ENCODE assay signal across 1 cellular context in the genomic region with DNA sequence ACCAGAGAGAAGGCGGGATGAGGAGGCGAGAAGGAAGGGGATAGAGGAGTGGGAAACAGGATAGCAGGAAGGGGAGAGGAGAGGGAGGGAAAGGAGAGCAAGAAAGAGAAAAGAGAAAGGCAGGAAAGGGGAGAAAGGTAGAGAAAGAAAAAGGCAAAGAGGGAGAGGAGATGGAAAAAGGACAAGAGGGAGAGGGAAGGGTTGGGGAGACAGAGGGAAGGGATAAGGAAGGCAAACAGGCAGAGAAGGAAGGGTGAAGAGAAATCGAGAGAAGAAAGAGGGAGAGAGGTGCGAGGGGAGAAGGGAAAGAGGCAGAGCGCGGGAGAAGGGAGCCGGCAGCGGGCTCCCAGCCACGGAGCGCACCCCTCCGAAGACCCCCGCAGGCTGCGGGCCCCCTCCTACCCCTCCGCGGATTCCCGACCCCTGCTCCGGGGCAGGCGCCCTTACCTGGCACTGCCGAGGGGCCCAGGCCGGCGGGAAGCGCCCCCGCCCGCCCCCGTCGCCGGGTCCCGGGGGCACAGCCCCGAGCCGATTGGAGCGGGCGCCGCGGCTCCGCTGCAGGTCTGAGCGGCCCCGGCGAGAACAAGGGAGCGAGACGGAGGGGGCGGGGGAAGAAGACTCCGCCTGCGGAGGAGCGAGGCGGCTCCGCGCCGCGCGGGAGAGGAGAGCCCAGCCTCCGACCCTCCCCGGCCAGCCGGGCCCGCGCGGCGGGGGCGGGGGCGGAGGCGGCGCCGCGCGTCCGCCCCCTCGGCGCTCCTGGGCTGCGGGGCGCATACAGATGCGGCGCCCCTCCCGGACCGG.
TF ChIP-seq lines count a peak whose summit lies in the region.

Gene CDH24, minus strand, starts transcription at position 565 of the 801 bp plus-strand sequence. CDS start 1,787 bp downstream, outside the sequence.

TF ChIP-seq in HepG2, 621 proteins besides CTCF, POLR2A, EP300 and RAD21 (continued from another document and continues in another):
- TF ChIP-seq, protein P1, sequence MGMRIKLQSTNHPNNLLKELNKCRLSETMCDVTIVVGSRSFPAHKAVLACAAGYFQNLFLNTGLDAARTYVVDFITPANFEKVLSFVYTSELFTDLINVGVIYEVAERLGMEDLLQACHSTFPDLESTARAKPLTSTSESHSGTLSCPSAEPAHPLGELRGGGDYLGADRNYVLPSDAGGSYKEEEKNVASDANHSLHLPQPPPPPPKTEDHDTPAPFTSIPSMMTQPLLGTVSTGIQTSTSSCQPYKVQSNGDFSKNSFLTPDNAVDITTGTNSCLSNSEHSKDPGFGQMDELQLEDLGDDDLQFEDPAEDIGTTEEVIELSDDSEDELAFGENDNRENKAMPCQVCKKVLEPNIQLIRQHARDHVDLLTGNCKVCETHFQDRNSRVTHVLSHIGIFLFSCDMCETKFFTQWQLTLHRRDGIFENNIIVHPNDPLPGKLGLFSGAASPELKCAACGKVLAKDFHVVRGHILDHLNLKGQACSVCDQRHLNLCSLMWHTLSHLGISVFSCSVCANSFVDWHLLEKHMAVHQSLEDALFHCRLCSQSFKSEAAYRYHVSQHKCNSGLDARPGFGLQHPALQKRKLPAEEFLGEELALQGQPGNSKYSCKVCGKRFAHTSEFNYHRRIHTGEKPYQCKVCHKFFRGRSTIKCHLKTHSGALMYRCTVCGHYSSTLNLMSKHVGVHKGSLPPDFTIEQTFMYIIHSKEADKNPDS (CRISPR knock-in tag; IDR thresholded peaks at IDR 0.05): no peak
- no peak for TF ChIP-seq NR2F2 (IDR thresholded peaks at IDR 0.05; ENCODE audit: borderline replicate concordance, low read depth)
- TF ChIP-seq WIZ (CRISPR knock-in tag; IDR thresholded peaks at IDR 0.05): no peak
- no peak for TF ChIP-seq ZNF256 (CRISPR knock-in tag; conservative IDR thresholded peaks at IDR 0.05)
- no peak for TF ChIP-seq XBP1 (CRISPR knock-in tag; IDR thresholded peaks at IDR 0.05)
- TF ChIP-seq ZNF816 (CRISPR knock-in tag; IDR thresholded peaks at IDR 0.05; ENCODE audit: borderline replicate concordance): no peak
- TF ChIP-seq SP2 (CRISPR knock-in tag; IDR thresholded peaks at IDR 0.05): no peak
- TF ChIP-seq KLF9 (CRISPR knock-in tag; IDR thresholded peaks at IDR 0.05; ENCODE audit: low read depth): no peak
- TF ChIP-seq, protein P2, sequence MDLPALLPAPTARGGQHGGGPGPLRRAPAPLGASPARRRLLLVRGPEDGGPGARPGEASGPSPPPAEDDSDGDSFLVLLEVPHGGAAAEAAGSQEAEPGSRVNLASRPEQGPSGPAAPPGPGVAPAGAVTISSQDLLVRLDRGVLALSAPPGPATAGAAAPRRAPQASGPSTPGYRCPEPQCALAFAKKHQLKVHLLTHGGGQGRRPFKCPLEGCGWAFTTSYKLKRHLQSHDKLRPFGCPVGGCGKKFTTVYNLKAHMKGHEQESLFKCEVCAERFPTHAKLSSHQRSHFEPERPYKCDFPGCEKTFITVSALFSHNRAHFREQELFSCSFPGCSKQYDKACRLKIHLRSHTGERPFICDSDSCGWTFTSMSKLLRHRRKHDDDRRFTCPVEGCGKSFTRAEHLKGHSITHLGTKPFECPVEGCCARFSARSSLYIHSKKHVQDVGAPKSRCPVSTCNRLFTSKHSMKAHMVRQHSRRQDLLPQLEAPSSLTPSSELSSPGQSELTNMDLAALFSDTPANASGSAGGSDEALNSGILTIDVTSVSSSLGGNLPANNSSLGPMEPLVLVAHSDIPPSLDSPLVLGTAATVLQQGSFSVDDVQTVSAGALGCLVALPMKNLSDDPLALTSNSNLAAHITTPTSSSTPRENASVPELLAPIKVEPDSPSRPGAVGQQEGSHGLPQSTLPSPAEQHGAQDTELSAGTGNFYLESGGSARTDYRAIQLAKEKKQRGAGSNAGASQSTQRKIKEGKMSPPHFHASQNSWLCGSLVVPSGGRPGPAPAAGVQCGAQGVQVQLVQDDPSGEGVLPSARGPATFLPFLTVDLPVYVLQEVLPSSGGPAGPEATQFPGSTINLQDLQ (CRISPR knock-in tag; IDR thresholded peaks at IDR 0.05): peak; percentile 5; the same call in 1 of the 2 replicates
- TF ChIP-seq JUN (CRISPR knock-in tag; IDR thresholded peaks at IDR 0.05): no peak
- peak; percentile 29 for TF ChIP-seq NR0B2 (CRISPR knock-in tag; IDR thresholded peaks at IDR 0.05)
- peak; percentile 25; the same call in 1 of the 2 replicates for TF ChIP-seq ZHX2 (IDR thresholded peaks at IDR 0.05; ENCODE audit: low read depth)
- no peak for TF ChIP-seq ZHX2 (CRISPR knock-in tag; IDR thresholded peaks at IDR 0.05; ENCODE audit: borderline replicate concordance)
- TF ChIP-seq ZNF703 (CRISPR knock-in tag; IDR thresholded peaks at IDR 0.05; ENCODE audit: borderline replicate concordance): peak; percentile 43; the same call in 1 of the 2 replicates
- TF ChIP-seq YEATS4 (CRISPR knock-in tag; IDR thresholded peaks at IDR 0.05; ENCODE audit: borderline replicate concordance): no peak
- peak; percentile 22 for TF ChIP-seq SKI (IDR thresholded peaks at IDR 0.05; ENCODE audit: partially characterized antibody)
- no peak for TF ChIP-seq KAT8 (CRISPR knock-in tag; IDR thresholded peaks at IDR 0.05)
- TF ChIP-seq, protein P3, sequence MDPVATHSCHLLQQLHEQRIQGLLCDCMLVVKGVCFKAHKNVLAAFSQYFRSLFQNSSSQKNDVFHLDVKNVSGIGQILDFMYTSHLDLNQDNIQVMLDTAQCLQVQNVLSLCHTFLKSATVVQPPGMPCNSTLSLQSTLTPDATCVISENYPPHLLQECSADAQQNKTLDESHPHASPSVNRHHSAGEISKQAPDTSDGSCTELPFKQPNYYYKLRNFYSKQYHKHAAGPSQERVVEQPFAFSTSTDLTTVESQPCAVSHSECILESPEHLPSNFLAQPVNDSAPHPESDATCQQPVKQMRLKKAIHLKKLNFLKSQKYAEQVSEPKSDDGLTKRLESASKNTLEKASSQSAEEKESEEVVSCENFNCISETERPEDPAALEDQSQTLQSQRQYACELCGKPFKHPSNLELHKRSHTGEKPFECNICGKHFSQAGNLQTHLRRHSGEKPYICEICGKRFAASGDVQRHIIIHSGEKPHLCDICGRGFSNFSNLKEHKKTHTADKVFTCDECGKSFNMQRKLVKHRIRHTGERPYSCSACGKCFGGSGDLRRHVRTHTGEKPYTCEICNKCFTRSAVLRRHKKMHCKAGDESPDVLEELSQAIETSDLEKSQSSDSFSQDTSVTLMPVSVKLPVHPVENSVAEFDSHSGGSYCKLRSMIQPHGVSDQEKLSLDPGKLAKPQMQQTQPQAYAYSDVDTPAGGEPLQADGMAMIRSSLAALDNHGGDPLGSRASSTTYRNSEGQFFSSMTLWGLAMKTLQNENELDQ (CRISPR knock-in tag; IDR thresholded peaks at IDR 0.05; ENCODE audit: borderline replicate concordance): no peak
- TF ChIP-seq, protein P4, sequence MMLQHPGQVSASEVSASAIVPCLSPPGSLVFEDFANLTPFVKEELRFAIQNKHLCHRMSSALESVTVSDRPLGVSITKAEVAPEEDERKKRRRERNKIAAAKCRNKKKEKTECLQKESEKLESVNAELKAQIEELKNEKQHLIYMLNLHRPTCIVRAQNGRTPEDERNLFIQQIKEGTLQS (CRISPR knock-in tag; IDR thresholded peaks at IDR 0.05): no peak
- TF ChIP-seq SMARCE1 (IDR thresholded peaks at IDR 0.05; ENCODE audit: borderline replicate concordance): no peak
- TF ChIP-seq ATAD3A (CRISPR knock-in tag; IDR thresholded peaks at IDR 0.05): no peak
- no peak for TF ChIP-seq HDAC2 (CRISPR knock-in tag; IDR thresholded peaks at IDR 0.05)
- TF ChIP-seq KLF11 (CRISPR knock-in tag; IDR thresholded peaks at IDR 0.05): no peak
- no peak for TF ChIP-seq KDM2A (CRISPR knock-in tag; IDR thresholded peaks at IDR 0.05; ENCODE audit: borderline replicate concordance, low read depth)
- no peak for TF ChIP-seq ZNF142 (CRISPR knock-in tag; IDR thresholded peaks at IDR 0.05)
- no peak for TF ChIP-seq FOSL1 (CRISPR knock-in tag; IDR thresholded peaks at IDR 0.05; ENCODE audit: borderline replicate concordance)
- TF ChIP-seq ONECUT2 (CRISPR knock-in tag; IDR thresholded peaks at IDR 0.05): no peak
- TF ChIP-seq FIP1L1 (IDR thresholded peaks at IDR 0.05; ENCODE audit: borderline replicate concordance, insufficient read depth, low read depth, low read length): no peak
